Comparison of ENCODE assay signal across 8 cellular contexts in the genomic region with DNA sequence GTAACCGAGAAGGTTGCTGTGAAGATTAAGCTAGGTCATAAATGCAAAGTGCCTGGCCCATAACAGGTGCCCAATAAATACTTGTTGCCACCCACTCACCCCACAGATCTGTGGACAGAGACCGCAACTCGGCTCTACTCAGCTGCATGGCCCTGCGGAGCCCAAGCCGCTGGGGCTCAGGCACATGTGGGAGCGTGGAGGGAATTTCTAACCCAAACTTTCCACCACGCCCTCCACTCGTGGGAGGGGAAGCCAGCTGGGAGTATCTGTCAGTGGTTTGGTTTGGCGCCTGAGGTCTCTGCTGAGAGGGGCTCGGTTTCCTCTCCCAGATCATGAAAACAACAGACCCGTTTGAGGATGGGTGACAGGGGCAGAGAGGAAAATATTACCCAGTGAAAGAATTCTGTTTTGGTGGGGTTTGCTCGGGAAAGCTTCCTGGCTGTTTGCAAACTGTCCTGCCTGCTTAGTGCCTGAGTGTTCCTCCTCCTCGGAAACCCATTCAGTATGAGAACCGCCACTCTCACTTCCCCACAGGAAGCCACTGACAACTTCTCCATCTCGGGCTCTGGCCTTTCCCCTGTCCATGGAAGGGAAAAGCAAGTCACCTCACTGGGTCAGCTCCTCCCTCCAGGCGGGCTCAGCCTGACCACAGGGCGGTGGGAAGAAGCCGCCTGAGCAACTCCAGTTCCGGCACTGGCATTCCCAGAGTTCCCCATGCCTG.
DNase-seq lines count a peak whose midpoint lies in the region; ATAC-seq, FAIRE-seq and TF ChIP-seq lines count a peak whose summit lies in the region.

No MANE protein-coding gene starts in this region.

- H4K20me1 ChIP-seq in BLaER1 treated with 17β-estradiol and CSF1 and Interleukin-3, amounts not matched to agents 10 nM and 100 nM: 0 out of 22 replicates have a peak, but pooled peaks cover 0 to 9% (median 0%) of the 10 kb centered on the region in 11 experiments
- H4K20me1 ChIP-seq in KMS-11 (ENCODE audit: insufficient read depth): no peaks in the 10 kb centered on the region

- H3K9me3 ChIP-seq in BLaER1 treated with 17β-estradiol and CSF1 and Interleukin-3, amounts not matched to agents 10 nM and 100 nM (replicated peaks in 1 of 11): no peaks in the 10 kb centered on the region

- H3K9ac ChIP-seq in BLaER1 treated with 17β-estradiol and CSF1 and Interleukin-3, amounts not matched to agents 10 nM and 100 nM: peak overlapping the region in 10 of 11 experiments; percentile 7 to 57 (median 26); a peak in 14 of 22 replicates
- peak overlapping the region; percentile 55 for H3K9ac ChIP-seq in KMS-11

- H3K27me3 ChIP-seq in BLaER1 treated with 17β-estradiol and CSF1 and Interleukin-3, amounts not matched to agents 10 nM and 100 nM: peaks cover 0 to 14% (median 0%) of the 10 kb centered on the region in 11 experiments; a peak in 2 of 22 replicates
- H3K27me3 ChIP-seq in KMS-11 (ENCODE audit: insufficient read depth, low read depth): no peaks in the 10 kb centered on the region

- peak; percentile 89 for ATAC-seq in GM21381 (IDR thresholded peaks at IDR 0.05; ENCODE audit: unreplicated experiment)
- peak; percentile 66 to 70 for ATAC-seq in left cardiac atrium

- intact Hi-C loops in left cardiac atrium (cut with DNase I): no loop called here

- H2AFZ ChIP-seq in KMS-11 (ENCODE audit: low read depth): peak overlapping the region; percentile 10; the same call in 1 of the 2 replicates

- peaks cover 41 to 55% (median 48%) of the 10 kb centered on the region in 10 experiments for H3K4me1 ChIP-seq in BLaER1 treated with 17β-estradiol and CSF1 and Interleukin-3, amounts not matched to agents 10 nM and 100 nM
- peaks cover 88% of the 10 kb centered on the region for H3K4me1 ChIP-seq in KMS-11 (ENCODE audit: low read depth, poor library complexity, severe bottlenecking)

- peaks cover 34% of the 10 kb centered on the region; the same call in 1 of the 2 replicates for H3K79me2 ChIP-seq in KMS-11 (ENCODE audit: insufficient read depth, low read depth)

- DNase-seq in activated T-cell treated with anti-CD3 and anti-CD28 coated beads for 24 hours (ENCODE audit: low read depth): peak; percentile 79
- DNase-seq in left cardiac atrium: peak; percentile 79
- DNase-seq in stimulated activated CD4-positive, alpha-beta T cell treated with anti-CD3 and anti-CD28 coated beads, Interleukin-4, amount 100 ng/mL, for 24 hours: peak; percentile 80
- no peak for DNase-seq in cerebellar nuclear complex (lab: John Stamatoyannopoulos, UW)
- no peak for DNase-seq in RCC 7860 (ENCODE audit: low spot score)

- TF ChIP-seq CTCF in KMS-11 (conservative IDR thresholded peaks at IDR 0.05; ENCODE audit: low read depth, low read length): no peak

- peak overlapping the region in 9 of 10 experiments; percentile 12 to 61 (median 38); a peak in 14 of 20 replicates for H3K4me3 ChIP-seq in BLaER1 treated with 17β-estradiol and CSF1 and Interleukin-3, amounts not matched to agents 10 nM and 100 nM
- H3K4me3 ChIP-seq in KMS-11 (IDR thresholded peaks at IDR 0.05; ENCODE audit: insufficient read depth, low read depth, low read length): no peak overlapping the region

- H3K4me2 ChIP-seq in BLaER1 treated with 17β-estradiol and CSF1 and Interleukin-3, amounts not matched to agents 10 nM and 100 nM: peak overlapping the region; percentile 81 to 99 (median 95)
- H3K4me2 ChIP-seq in KMS-11: peak overlapping the region; percentile 98

- H3K36me3 ChIP-seq in BLaER1 treated with 17β-estradiol and CSF1 and Interleukin-3, amounts not matched to agents 10 nM and 100 nM: no peaks in the 10 kb centered on the region
- no peaks in the 10 kb centered on the region for H3K36me3 ChIP-seq in KMS-11 (ENCODE audit: insufficient read depth)

- peak overlapping the region in 8 of 11 experiments; percentile 3 to 56 (median 38); a peak in 12 of 22 replicates for H3K27ac ChIP-seq in BLaER1 treated with 17β-estradiol and CSF1 and Interleukin-3, amounts not matched to agents 10 nM and 100 nM
- peak overlapping the region; percentile 88 for H3K27ac ChIP-seq in KMS-11

- no peak for FAIRE-seq in RCC 7860 (lab: Jason Lieb, UNC)

Comparison
In these comparisons a context has a peak if more than half of its experiments do, and no peak if none do; other contexts are left out.
1. DNase-seq: peak in activated T-cell treated with anti-CD3 and anti-CD28 coated beads for 24 hours (single experiment), left cardiac atrium (single experiment) and stimulated activated CD4-positive, alpha-beta T cell treated with anti-CD3 and anti-CD28 coated beads, Interleukin-4, amount 100 ng/mL, for 24 hours (single experiment); none in cerebellar nuclear complex (0 of 2) and RCC 7860 (single experiment).